16 cellular contexts compared by ENCODE assay signal in genomic region chr4:173205656-173206055, GRCh38. TPM values are rescaled to one million over a fixed set of nuclear protein-coding genes. Genes with fewer than 3 reads are reported as not detected.
DNase-seq lines count a peak whose midpoint lies in the region; ATAC-seq and TF ChIP-seq lines count a peak whose summit lies in the region.
"Had no signal": no experiment of that assay in that cellular context is flagged by ENCODE, and none has a peak within 500 bp of the region (broad histone marks: within the 10 kb centered on the region; RNA-seq: fewer than 3 reads in every experiment).

No MANE protein-coding gene starts in this region.

- H3K9ac ChIP-seq in IMR-90 (ENCODE audit: low read depth, low read length) = no peak overlapping the region
- no peak overlapping the region for H3K9ac ChIP-seq in neuronal stem cell (ENCODE audit: low read depth, low read length, poor library complexity)
- H3K9ac ChIP-seq: BLaER1 treated with 17β-estradiol and CSF1 and Interleukin-3, amounts not matched to agents 10 nM and 100 nM had no signal

- H2BK20ac ChIP-seq in IMR-90 (ENCODE audit: low read depth, low read length) = no peak overlapping the region

- H3K9me3 ChIP-seq in IMR-90 (ENCODE audit: control insufficient read depth, insufficient read depth, low read length) (no peaks in the 10 kb centered on the region), neuronal stem cell (replicated peaks in 1 of 2; ENCODE audit: control insufficient read depth in 2 of 2, insufficient read depth in 1 of 2, low read depth in 1 of 2, low read length in 2 of 2) (peaks cover 4 to 18% of the 10 kb centered on the region in 2 donors)
- no peaks in the 10 kb centered on the region for H3K9me3 ChIP-seq in effector memory CD4-positive, alpha-beta T cell (ENCODE audit: control insufficient read depth, low read length)
- H3K9me3 ChIP-seq: HAP-1 had no signal

- POLR2A ChIA-PET in IMR-90 (lab: Charles Lee; ENCODE audit: unreplicated experiment) = no interaction called here

- intact Hi-C loops in IMR-90 (cut with micrococcal nuclease) = no loop called here

- H4K91ac ChIP-seq in IMR-90 (ENCODE audit: insufficient read depth, low read depth, low read length) (no peak overlapping the region), neuronal stem cell (ENCODE audit: low read depth, low read length, poor library complexity) (no peak overlapping the region)

- in situ Hi-C loops in IMR-90 (cut with MboI; ENCODE audit: low sequenced_read_pairs) = no loop called here

- no peak overlapping the region for H3K4me3 ChIP-seq in IMR-90 (ENCODE audit: insufficient read depth, low read depth, low read length)
- H3K4me3 ChIP-seq in neuronal stem cell (ENCODE audit: low read length in 2 of 2) = no peak overlapping the region
- no peak overlapping the region for H3K4me3 ChIP-seq in effector memory CD4-positive, alpha-beta T cell (ENCODE audit: insufficient read depth, low read depth, low read length, poor library complexity, severe bottlenecking)
- H3K4me3 ChIP-seq: BLaER1 treated with 17β-estradiol and CSF1 and Interleukin-3, amounts not matched to agents 10 nM and 100 nM; GM12878; HAP-1 had no signal

- DNase-seq in IMR-90 (no peak), neuronal stem cell (ENCODE audit: low spot score) (no peak), Ammon's horn (ENCODE audit: low spot score) (no peak), NCI-H1694 treated with DMSO at 0.1 percent for 48 hours (lab: John Stamatoyannopoulos, UW) (no peak)
- no peak for DNase-seq in effector memory CD4-positive, alpha-beta T cell
- DNase-seq: 8988T; Calu3; CD8-positive, alpha-beta T cell; DMS79 treated with DMSO at 0.1 percent for 48 hours; EL had no signal

- H2AK9ac ChIP-seq in IMR-90 (replicated peaks; ENCODE audit: low read depth, low read length, poor library complexity) = peak overlapping the region; percentile 40

- no peak overlapping the region for H3K4ac ChIP-seq in IMR-90 (ENCODE audit: low read depth, low read length)
- H3K4ac ChIP-seq in neuronal stem cell (ENCODE audit: low read length) = no peak overlapping the region

- H2AFZ ChIP-seq in IMR-90 (replicated peaks; ENCODE audit: low read length, poor library complexity) = no peak overlapping the region
- no peak overlapping the region for H2AFZ ChIP-seq in neuronal stem cell (ENCODE audit: low read length)

- H4K8ac ChIP-seq in IMR-90 (ENCODE audit: low read depth in 2 of 2, low read length in 2 of 2) = no peak overlapping the region
- no peak overlapping the region for H4K8ac ChIP-seq in neuronal stem cell (ENCODE audit: low read depth, low read length)

- no peak overlapping the region for H3K14ac ChIP-seq in IMR-90 (replicated peaks; ENCODE audit: low read depth, low read length)
- H3K14ac ChIP-seq in neuronal stem cell (ENCODE audit: low read length) = peak overlapping the region; percentile 47

- CTCF ChIA-PET in IMR-90 (lab: Yijun Ruan, JAX) = no interaction called here

- H3K56ac ChIP-seq in IMR-90 (ENCODE audit: extremely low read depth, insufficient read depth, low read length) = no peak overlapping the region

- no peak overlapping the region for H2BK12ac ChIP-seq in neuronal stem cell (ENCODE audit: low read length)

- H2BK15ac ChIP-seq in IMR-90 (ENCODE audit: low read depth, low read length) = no peak overlapping the region
- H2BK15ac ChIP-seq in neuronal stem cell (ENCODE audit: low read length) = no peak overlapping the region

- H2BK5ac ChIP-seq in IMR-90 (ENCODE audit: low read depth, low read length, poor library complexity, severe bottlenecking) (no peak overlapping the region), neuronal stem cell (ENCODE audit: low read length) (no peak overlapping the region)

- H4K20me1 ChIP-seq in IMR-90 (ENCODE audit: insufficient read depth, low read length) = no peaks in the 10 kb centered on the region; the same call in 1 of the 2 replicates

- no peak for ATAC-seq in IMR-90 (ENCODE audit: low read depth)
- peak; percentile 17 for ATAC-seq in esophagus mucosa
- no peak for ATAC-seq in GM21576 (IDR thresholded peaks at IDR 0.05; ENCODE audit: unreplicated experiment)
- ATAC-seq: CD8-positive, alpha-beta T cell; GM12878 had no signal

- H3K18ac ChIP-seq in IMR-90 (ENCODE audit: low read depth, low read length) (no peak overlapping the region), neuronal stem cell (ENCODE audit: low read length) (peak overlapping the region; percentile 33)

- H2AK5ac ChIP-seq in IMR-90 (ENCODE audit: low read depth, low read length) (no peak overlapping the region), neuronal stem cell (ENCODE audit: low read depth, low read length) (no peak overlapping the region)

- peaks cover 0 to 3% of the 10 kb centered on the region in 2 experiments; a peak in 2 of 4 replicates for H3K79me1 ChIP-seq in IMR-90 (ENCODE audit: low read depth in 1 of 2, low read length in 2 of 2)
- peaks cover 9% of the 10 kb centered on the region for H3K79me1 ChIP-seq in neuronal stem cell (ENCODE audit: low read depth, low read length)

- TF ChIP-seq POLR2A in IMR-90 (IDR thresholded peaks at IDR 0.05; ENCODE audit: low read depth, low read length) = no peak

- H3K27me3 ChIP-seq in IMR-90 (ENCODE audit: control insufficient read depth, insufficient read depth, low read length) (no peaks in the 10 kb centered on the region), neuronal stem cell (ENCODE audit: control insufficient read depth in 3 of 3, insufficient read depth in 3 of 3, low read depth in 1 of 3, low read length in 3 of 3) (no peaks in the 10 kb centered on the region)
- H3K27me3 ChIP-seq in effector memory CD4-positive, alpha-beta T cell (replicated peaks; ENCODE audit: control insufficient read depth, insufficient read depth, low read length, poor library complexity, severe bottlenecking) = no peaks in the 10 kb centered on the region
- H3K27me3 ChIP-seq: BLaER1 treated with 17β-estradiol and CSF1 and Interleukin-3, amounts not matched to agents 10 nM and 100 nM had no signal

- no peak overlapping the region for H3K4me2 ChIP-seq in IMR-90 (ENCODE audit: low read depth, low read length)
- H3K4me2 ChIP-seq in neuronal stem cell (ENCODE audit: insufficient read depth, low read length, poor library complexity, severe bottlenecking) = no peak overlapping the region
- H3K4me2 ChIP-seq: BLaER1 treated with 17β-estradiol and CSF1 and Interleukin-3, amounts not matched to agents 10 nM and 100 nM had no signal

- no TSS peak for BruUV-seq in IMR-90 (replicated peaks; lab: Mats Ljungman, UMichigan)

- H4K5ac ChIP-seq in IMR-90 (ENCODE audit: low read depth, low read length) = no peak overlapping the region

- TF ChIP-seq RAD21 in IMR-90 (IDR thresholded peaks at IDR 0.05; ENCODE audit: low read length) = no peak

- no peaks in the 10 kb centered on the region; the same call in 1 of the 2 replicates for H3K9me1 ChIP-seq in IMR-90 (ENCODE audit: insufficient read depth, low read length)

- no peaks in the 10 kb centered on the region for H3K4me1 ChIP-seq in IMR-90 (ENCODE audit: control insufficient read depth, insufficient read depth, low read length)
- H3K4me1 ChIP-seq in neuronal stem cell (ENCODE audit: control insufficient read depth in 2 of 2, insufficient read depth in 1 of 2, low read depth in 1 of 2, low read length in 2 of 2) = peaks cover 0 to 2% of the 10 kb centered on the region in 2 donors
- H3K4me1 ChIP-seq in effector memory CD4-positive, alpha-beta T cell (ENCODE audit: control insufficient read depth, insufficient read depth, low read length, poor library complexity, severe bottlenecking) = no peaks in the 10 kb centered on the region

- H3K23ac ChIP-seq in IMR-90 (ENCODE audit: low read depth, low read length) (no peak overlapping the region), neuronal stem cell (ENCODE audit: low read depth, low read length, poor library complexity) (no peak overlapping the region)

- H2BK120ac ChIP-seq in IMR-90 (ENCODE audit: low read depth, low read length) = no peak overlapping the region
- H2BK120ac ChIP-seq in neuronal stem cell (ENCODE audit: low read depth, low read length) = no peak overlapping the region

- dilution Hi-C loops in IMR-90 (cut with HindIII; ENCODE audit: low sequenced_read_pairs, unreplicated experiment) = no loop called here

- peak overlapping the region; percentile 97 for H3K27ac ChIP-seq in 22Rv1
- H3K27ac ChIP-seq in IMR-90 (ENCODE audit: insufficient read depth, low read length) = no peak overlapping the region
- no peak overlapping the region for H3K27ac ChIP-seq in neuronal stem cell (replicated peaks; ENCODE audit: low read length)
- no peak overlapping the region for H3K27ac ChIP-seq in effector memory CD4-positive, alpha-beta T cell (ENCODE audit: insufficient read depth, low read length, poor library complexity, severe bottlenecking)
- H3K27ac ChIP-seq: BLaER1 treated with 17β-estradiol and CSF1 and Interleukin-3, amounts not matched to agents 10 nM and 100 nM had no signal

- no peaks in the 10 kb centered on the region for H3K36me3 ChIP-seq in IMR-90 (ENCODE audit: control insufficient read depth, insufficient read depth, low read length)
- H3K36me3 ChIP-seq in neuronal stem cell (replicated peaks in 1 of 2; ENCODE audit: control insufficient read depth in 2 of 2, insufficient read depth in 2 of 2, low read length in 2 of 2) = peaks cover 2 to 15% of the 10 kb centered on the region in 2 donors
- no peaks in the 10 kb centered on the region for H3K36me3 ChIP-seq in effector memory CD4-positive, alpha-beta T cell (ENCODE audit: control insufficient read depth, insufficient read depth, low read length)
- H3K36me3 ChIP-seq: HAP-1 had no signal

- whole genome bisulfite sequencing in IMR-90 (ENCODE audit: extremely low coverage in 2 of 2, insufficient read length in 1 of 2), 2 experiments = 100% methylated on average over 1 of the region's 2 CpGs; no CpG with 5 or more reads in 1 of the 2 experiments
- WGBS in neuronal stem cell (ENCODE audit: extremely low coverage in 2 of 2, insufficient read length in 2 of 2, insufficient replicate concordance in 1 of 2), 2 donors = no CpG with 5 or more reads among the region's 2 CpGs

- TF ChIP-seq CTCF in 22Rv1 (IDR thresholded peaks at IDR 0.05) (no peak), IMR-90 (conservative IDR thresholded peaks at IDR 0.05; ENCODE audit: low read depth, low read length) (no peak)

TF ChIP-seq in IMR-90, 13 proteins besides CTCF, POLR2A, EP300 and RAD21 (continues in another document):
- TF ChIP-seq BHLHE40 (IDR thresholded peaks at IDR 0.05; ENCODE audit: low read depth, low read length) = no peak
- no peak for TF ChIP-seq MAZ (IDR thresholded peaks at IDR 0.05; ENCODE audit: borderline replicate concordance, low read depth, low read length)

RNA-seq across cellular contexts. Expression of gene GALNT7, which starts 37.0 kb away (rescaled TPM):
- total RNA-seq in IMR-90 (2012; rRNA removed) (31.2 and 43.9 TPM in 2 replicates), esophagus mucosa (39.0 TPM)
- 14.3 and 19.1 TPM in 2 replicates for polyA plus RNA-seq in IMR-90 (2012; rRNA removed)
- polyA plus RNA-seq in IMR-90 (2012; cell fraction: cytosol; rRNA removed) = 3.6 and 4.2 TPM in 2 replicates
- 2.9 and 26.0 TPM in 2 replicates for polyA plus RNA-seq in IMR-90 (2012; cell fraction: nucleus; rRNA removed; ENCODE audit: low replicate concordance)
- 15.8 TPM for polyA plus RNA-seq in neuronal stem cell (2013, experiment 1 of 2)
- polyA plus RNA-seq in neuronal stem cell (2013, experiment 2 of 2) = 16.6 TPM
